ENCODE assay signal across 23 cellular contexts in the genomic region with DNA sequence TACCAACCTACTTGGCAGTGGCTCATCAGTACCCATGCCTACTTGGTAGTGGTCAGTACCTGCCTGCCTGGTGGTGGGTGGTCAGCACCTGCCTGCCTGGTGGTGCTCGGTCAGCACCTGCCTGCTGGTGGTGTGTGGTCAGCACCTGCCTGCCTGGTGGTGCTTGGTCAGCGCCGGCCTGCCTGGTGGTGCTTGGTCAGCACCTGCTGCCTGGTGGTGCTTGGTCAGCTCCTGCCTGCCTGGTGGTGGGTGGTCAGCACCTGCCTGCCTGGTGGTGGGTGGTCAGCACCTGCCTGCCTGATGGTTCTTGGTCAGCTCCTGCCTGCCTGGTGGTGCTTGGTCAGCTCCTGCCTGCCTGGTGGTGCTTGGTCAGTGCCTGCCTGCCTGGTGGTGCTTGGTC.
"Had no signal": no experiment of that assay in that cellular context is flagged by ENCODE, and none has a peak within 500 bp of the region (broad histone marks: within the 10 kb centered on the region; RNA-seq: fewer than 3 reads in every experiment).

No MANE protein-coding gene starts in this region.

- H3K36me3 Mint-ChIP-seq: immature natural killer cell had no signal

- H3K4me3 ChIP-seq: coronary artery, dorsolateral prefrontal cortex, esophagus muscularis mucosa, gastroesophageal sphincter, heart left ventricle, hepatocyte, left ventricle myocardium inferior, lower lobe of right lung had no signal

- H3K27ac ChIP-seq: coronary artery, dorsolateral prefrontal cortex, esophagus muscularis mucosa, foreskin keratinocyte, gastroesophageal sphincter, heart left ventricle, hepatocyte, left ventricle myocardium inferior, lower lobe of right lung had no signal

- H3K27ac Mint-ChIP-seq: immature natural killer cell had no signal

- ATAC-seq: foreskin keratinocyte, gastroesophageal sphincter, heart left ventricle, left colon, left lobe of liver, lower lobe of right lung had no signal

- H3K36me3 ChIP-seq: esophagus muscularis mucosa, gastroesophageal sphincter, heart left ventricle, left ventricle myocardium inferior, lower lobe of right lung had no signal

- DNase-seq: dermis blood vessel endothelial cell; dorsolateral prefrontal cortex; effector CD4-positive, alpha-beta T cell; effector memory CD4-positive, alpha-beta T cell; foreskin keratinocyte; heart left ventricle; hypothalamus; immature natural killer cell; kidney; kidney glomerular epithelial cell; left colon; left ventricle myocardium inferior; lower lobe of right lung; mesendoderm; midbrain had no signal

- H2AFZ ChIP-seq: hepatocyte had no signal

- H3K9me3 ChIP-seq: esophagus muscularis mucosa, gastroesophageal sphincter, heart left ventricle, left ventricle myocardium inferior, lower lobe of right lung had no signal

- FAIRE-seq: colon, endothelial cell of umbilical vein, frontal cortex, kidney had no signal

- H3K4me1 ChIP-seq: esophagus muscularis mucosa, foreskin keratinocyte, gastroesophageal sphincter, heart left ventricle, left ventricle myocardium inferior had no signal

- H3K4me2 ChIP-seq: hepatocyte had no signal

- H3K4me3 Mint-ChIP-seq: immature natural killer cell had no signal

- H3K9me3 Mint-ChIP-seq: immature natural killer cell had no signal
